1 cellular context compared by ENCODE assay signal in the genomic region with DNA sequence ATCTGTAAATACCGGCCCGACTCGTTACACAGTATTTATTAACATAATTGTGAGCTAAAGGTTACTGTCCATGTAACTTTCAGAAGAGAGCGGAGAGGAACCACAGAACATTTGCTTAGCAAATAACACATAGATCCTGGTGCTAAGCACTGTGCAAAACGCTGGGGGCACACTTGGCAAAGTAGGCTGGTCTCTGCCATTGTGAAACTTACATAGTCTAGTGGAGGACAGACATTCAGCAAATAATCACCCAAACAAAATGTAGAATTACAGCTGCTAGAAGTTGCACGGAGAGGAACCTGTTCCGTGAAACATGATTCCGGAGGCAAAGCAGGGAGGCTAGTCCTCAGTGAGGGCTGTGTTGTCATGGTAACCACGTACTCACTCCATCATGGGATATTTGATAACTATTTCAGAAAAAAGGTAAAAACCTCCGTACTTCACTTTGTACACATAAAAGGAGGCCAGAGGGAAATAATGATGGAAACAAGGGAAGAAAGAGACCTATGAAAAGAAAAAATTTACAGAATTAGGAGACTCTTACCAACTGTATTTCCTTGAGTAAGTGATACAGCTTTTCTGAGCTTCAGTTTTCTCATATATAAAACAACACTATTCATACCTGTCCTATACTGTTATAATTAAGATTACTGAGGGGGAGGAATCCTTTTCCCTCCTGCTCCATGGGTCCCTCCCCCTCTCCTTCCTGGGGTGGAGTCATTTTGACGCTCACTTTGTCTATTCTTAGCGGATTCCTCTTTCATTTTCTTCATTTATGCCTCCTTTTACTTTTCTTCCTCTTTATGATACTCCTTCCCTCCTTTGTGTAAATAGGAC.
TF ChIP-seq lines count a peak whose summit lies in the region.

No MANE protein-coding gene starts in this region.

TF ChIP-seq in WTC11, 78 proteins besides CTCF, POLR2A, EP300 and RAD21 (continued from another document):
- no peak for TF ChIP-seq ZNF532 (CRISPR knock-in tag; IDR thresholded peaks at IDR 0.05; ENCODE audit: borderline replicate concordance)
- TF ChIP-seq NFATC4 (CRISPR knock-in tag; IDR thresholded peaks at IDR 0.05): no peak
- TF ChIP-seq NR1H2 (CRISPR knock-in tag; IDR thresholded peaks at IDR 0.05): no peak
- TF ChIP-seq ZNF416 (CRISPR knock-in tag; IDR thresholded peaks at IDR 0.05): no peak
- TF ChIP-seq TCF7 (CRISPR knock-in tag; IDR thresholded peaks at IDR 0.05; ENCODE audit: low read depth): no peak
